13 cellular contexts compared by ENCODE assay signal in genomic region chr6:148578489-148578814, GRCh38.
DNase-seq lines count a peak whose midpoint lies in the region; ATAC-seq, FAIRE-seq and TF ChIP-seq lines count a peak whose summit lies in the region.
"Had no signal": no experiment of that assay in that cellular context is flagged by ENCODE, and none has a peak within 500 bp of the region (broad histone marks: within the 10 kb centered on the region; RNA-seq: fewer than 3 reads in every experiment).

No MANE protein-coding gene starts in this region.

- intact Hi-C loops in CD14-positive monocyte (cut with micrococcal nuclease): loop anchor here (1.0 to 5.0 kb wide), 2 partner anchors 369 to 370 kb away; no protein-coding TSS in a partner anchor
- intact Hi-C loops in K562 (cut with micrococcal nuclease): loop anchor here (1.0 kb wide), 3 partner anchors 370 to 854 kb away; no protein-coding TSS in a partner anchor
- intact Hi-C loops in PC-9 (cut with micrococcal nuclease; ENCODE audit: unreplicated experiment): loop anchor here (1.0 to 5.0 kb wide), 5 partner anchors 169 to 938 kb away; partner anchors contain the start of gene UST

- WGBS in K562 (ENCODE audit: insufficient coverage, low coverage, missing lambda C conversion rate): 7% methylated on average over 5 of the region's 5 CpGs

- 0 out of 2 replicates have a peak, but pooled peaks cover 3% of the 10 kb centered on the region for H3K9me2 ChIP-seq in PC-9 (ENCODE audit: insufficient read depth)

- H3K27ac ChIP-seq in K562 (ENCODE audit: extremely low read depth, low read depth, low read length): no peak overlapping the region
- H3K27ac ChIP-seq in substantia nigra (ENCODE audit: low read depth, low read length, poor library complexity, severe bottlenecking): no peak overlapping the region
- no peak overlapping the region for H3K27ac ChIP-seq in PC-9
- H3K27ac ChIP-seq: spleen, uterus had no signal

- H3F3A ChIP-seq in PC-9 (ENCODE audit: insufficient read depth, low read depth): no peaks in the 10 kb centered on the region

- no peaks in the 10 kb centered on the region for H3K9me1 ChIP-seq in K562 (ENCODE audit: control insufficient read depth, insufficient read depth, low read length)

- H2AFZ ChIP-seq in K562 (ENCODE audit: low read depth, low read length) (no peak overlapping the region), PC-9 (no peak overlapping the region)

- CTCF ChIA-PET in K562 (lab: Yijun Ruan, JAX; ENCODE audit: low intra/inter-chr PET ratio) (interaction anchor here (4.0 kb wide), 1 partner anchor 369 kb away, joined by 30 read pairs; no protein-coding TSS in a partner anchor), PC-9 (lab: Charles Lee) (interaction anchor here (0.8 to 1.4 kb wide), 3 partner anchors 394 to 854 kb away, joined by 3 to 10 read pairs (median 3); no protein-coding TSS in a partner anchor)

- H3K9ac ChIP-seq in K562 (ENCODE audit: insufficient read depth in 1 of 2, low read depth in 2 of 2, low read length in 2 of 2): no peak overlapping the region

- H3K4me2 ChIP-seq in K562 (ENCODE audit: insufficient read depth, low read length): no peak overlapping the region
- H3K4me2 ChIP-seq in PC-9: no peak overlapping the region

- H3K4me1 ChIP-seq in K562 (replicated peaks in 1 of 2; ENCODE audit: control insufficient read depth in 2 of 2, insufficient read depth in 2 of 2, low read length in 2 of 2) (no peaks in the 10 kb centered on the region), PC-9 (replicated peaks; ENCODE audit: insufficient read depth) (no peaks in the 10 kb centered on the region)
- H3K4me1 ChIP-seq: BE2C, uterus had no signal

- TF ChIP-seq CTCF in CD14-positive monocyte (IDR thresholded peaks at IDR 0.05): peak; percentile 30
- TF ChIP-seq CTCF in K562 (IDR thresholded peaks at IDR 0.05 in 2 of 3, conservative IDR thresholded peaks at IDR 0.05 in 1 of 3; ENCODE audit: insufficient read depth in 2 of 3, low read depth in 1 of 3, low read length in 3 of 3): no peak
- TF ChIP-seq CTCF in PC-9 (conservative IDR thresholded peaks at IDR 0.05): no peak; the same call in 1 of the 2 replicates

- peaks cover 0 to 7% (median 0%) of the 10 kb centered on the region in 7 donors for H3K9me3 Mint-ChIP-seq in CD14-positive monocyte
- H3K9me3 Mint-ChIP-seq: T-cell had no signal

- no peak for FAIRE-seq in K562 (lab: Jason Lieb, UNC)

- no peak for TF ChIP-seq EP300 in K562 (IDR thresholded peaks at IDR 0.05; ENCODE audit: low read length)

- no peak overlapping the region for H3K4me3 Mint-ChIP-seq in CD14-positive monocyte
- H3K4me3 Mint-ChIP-seq: activated CD4-positive, alpha-beta memory T cell treated with anti-CD3 and anti-CD28 coated beads for 36 hours; T-cell had no signal

- POLR2A ChIA-PET in K562 (lab: Yijun Ruan, JAX): interaction anchor here (0.8 kb wide), 1 partner anchor 10 kb away, joined by 3 read pairs; no protein-coding TSS in a partner anchor
- POLR2A ChIA-PET in PC-9 (lab: Charles Lee; ENCODE audit: unreplicated experiment): no interaction called here

- peaks cover 7% of the 10 kb centered on the region for H3K4me1 Mint-ChIP-seq in CD14-positive monocyte
- H3K4me1 Mint-ChIP-seq: T-cell had no signal

- ATAC-seq in GM19455 (IDR thresholded peaks at IDR 0.05; ENCODE audit: unreplicated experiment) (peak; percentile 5), HG02981 (IDR thresholded peaks at IDR 0.05; ENCODE audit: unreplicated experiment) (peak; percentile 9), K562 (peak; percentile 43), HG03045 (IDR thresholded peaks at IDR 0.05; ENCODE audit: unreplicated experiment) (no peak)

- no peak overlapping the region for H3K27ac Mint-ChIP-seq in CD14-positive monocyte
- H3K27ac Mint-ChIP-seq: activated CD4-positive, alpha-beta memory T cell treated with anti-CD3 and anti-CD28 coated beads for 36 hours; T-cell had no signal

- H3K79me2 ChIP-seq in K562 (ENCODE audit: control insufficient read depth, insufficient read depth, low read length) (no peaks in the 10 kb centered on the region), PC-9 (ENCODE audit: low read depth) (no peaks in the 10 kb centered on the region)

- DNase-seq in CD14-positive monocyte (ENCODE audit: low spot score) (no peak), K562 (ENCODE audit: extremely low read depth in 1 of 4, low spot score in 3 of 4) (no peak), DMS53 (lab: John Stamatoyannopoulos, UW) (no peak), substantia nigra (lab: John Stamatoyannopoulos, UW) (no peak), PC-9 (no peak)

- peaks cover 8 to 17% (median 8%) of the 10 kb centered on the region in 3 donors for H3K27me3 Mint-ChIP-seq in CD14-positive monocyte (ENCODE audit: low read depth in 3 of 3)

- no peaks in the 10 kb centered on the region for H4K20me1 ChIP-seq in K562 (replicated peaks; ENCODE audit: control insufficient read depth, insufficient read depth, low read length)
- no peaks in the 10 kb centered on the region for H4K20me1 ChIP-seq in PC-9 (ENCODE audit: insufficient read depth)

- H3K9me3 ChIP-seq in K562 (replicated peaks; ENCODE audit: control insufficient read depth, insufficient read depth, low read depth, low read length): no peaks in the 10 kb centered on the region
- H3K9me3 ChIP-seq in PC-9 (ENCODE audit: insufficient read depth, low read depth): no peaks in the 10 kb centered on the region
- H3K9me3 ChIP-seq: BE2C, uterus had no signal

- no TSS peak for BruUV-seq in K562 (replicated peaks; lab: Mats Ljungman, UMichigan)
- BruUV-seq in PC-9 (replicated peaks; lab: Mats Ljungman, UMichigan): no TSS peak

- in situ Hi-C loops in K562 (cut with MboI): loop anchor here (10.0 kb wide), 1 partner anchor 376 kb away; no protein-coding TSS in a partner anchor

- H3K36me3 ChIP-seq in K562 (ENCODE audit: control insufficient read depth, insufficient read depth, low read length) (no peaks in the 10 kb centered on the region), PC-9 (ENCODE audit: low read depth) (no peaks in the 10 kb centered on the region)
- H3K36me3 ChIP-seq: BE2C, spleen, uterus had no signal

- no peak for TF ChIP-seq RAD21 in K562 (CRISPR knock-in tag; conservative IDR thresholded peaks at IDR 0.05 in 1 of 2, IDR thresholded peaks at IDR 0.05 in 1 of 2)

- H3K27me3 ChIP-seq in K562 (ENCODE audit: control insufficient read depth in 2 of 2, insufficient read depth in 2 of 2, low read length in 2 of 2) (peaks cover 2 to 9% of the 10 kb centered on the region in 2 experiments; a peak in 4 of 5 replicates), PC-9 (ENCODE audit: insufficient read depth, low read depth) (peaks cover 6% of the 10 kb centered on the region; the same call in 1 of the 2 replicates)
- H3K27me3 ChIP-seq: spleen, uterus had no signal

- H3K36me3 Mint-ChIP-seq in CD14-positive monocyte: no peaks in the 10 kb centered on the region
- H3K36me3 Mint-ChIP-seq: activated CD4-positive, alpha-beta memory T cell treated with anti-CD3 and anti-CD28 coated beads for 36 hours; T-cell had no signal

- H3K4me3 ChIP-seq in K562: no peak overlapping the region
- H3K4me3 ChIP-seq in PC-9: no peak overlapping the region
- H3K4me3 ChIP-seq: spleen, uterus had no signal

- no peak for TF ChIP-seq POLR2A in K562 (conservative IDR thresholded peaks at IDR 0.05)

TF ChIP-seq in K562, 482 proteins besides CTCF, POLR2A, EP300 and RAD21:
- TF ChIP-seq SNIP1 (IDR thresholded peaks at IDR 0.05; ENCODE audit: low read depth): no peak
- TF ChIP-seq KHSRP (IDR thresholded peaks at IDR 0.05): no peak
- no peak for TF ChIP-seq BDP1 (IDR thresholded peaks at IDR 0.05; ENCODE audit: insufficient read depth, insufficient read length)
- TF ChIP-seq BCL6 (CRISPR knock-in tag; IDR thresholded peaks at IDR 0.05): no peak
- no peak for TF ChIP-seq RHOXF2B (CRISPR knock-in tag; conservative IDR thresholded peaks at IDR 0.05)
- 0 out of 2 replicates have a peak, but pooled peaks have one; percentile 33 for TF ChIP-seq MCM3 (IDR thresholded peaks at IDR 0.05)
- no peak for TF ChIP-seq TOE1 (IDR thresholded peaks at IDR 0.05; ENCODE audit: borderline replicate concordance)
- no peak for TF ChIP-seq TOE1 (CRISPR knock-in tag; IDR thresholded peaks at IDR 0.05; ENCODE audit: borderline replicate concordance, low read depth)
- no peak for TF ChIP-seq GMEB1 (CRISPR knock-in tag; IDR thresholded peaks at IDR 0.05)
- TF ChIP-seq ZNF347 (CRISPR knock-in tag; IDR thresholded peaks at IDR 0.05; ENCODE audit: low read depth): no peak
- no peak for TF ChIP-seq ZNF316 (IDR thresholded peaks at IDR 0.05)
- peak; percentile 47 for TF ChIP-seq MEIS2 (IDR thresholded peaks at IDR 0.05; ENCODE audit: partially characterized antibody)
TF ChIP-seq in K562: peak in this region for 2.
